ENCODE assay signal across 1 cellular context in the genomic region with DNA sequence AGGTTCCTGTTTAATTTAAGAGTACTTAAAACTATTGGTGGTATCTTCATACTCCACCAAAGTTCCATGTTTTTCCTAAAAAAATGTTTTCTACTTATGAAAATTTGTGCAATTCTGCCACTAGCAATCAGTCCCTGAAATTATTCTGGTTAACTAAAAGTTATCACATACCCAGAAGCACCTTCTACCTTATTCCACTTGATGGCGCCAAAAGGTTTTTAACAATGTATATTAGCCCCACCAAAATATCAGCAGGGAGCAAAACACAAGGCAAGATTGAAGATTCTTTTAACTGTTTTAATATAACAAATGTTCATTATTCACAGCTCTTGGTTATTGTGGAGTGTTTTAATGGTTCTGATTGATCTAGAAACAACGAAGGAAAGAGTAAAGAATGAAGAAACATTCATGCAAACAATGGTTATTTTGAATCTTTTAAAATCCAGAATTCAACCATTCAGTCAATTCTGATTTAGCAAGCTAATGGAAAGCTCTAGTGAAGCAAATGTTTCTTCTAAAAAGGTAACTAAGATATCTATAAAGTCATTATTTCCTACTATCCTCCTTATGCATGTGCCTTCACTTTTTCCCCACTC.
TF ChIP-seq lines count a peak whose summit lies in the region.

No MANE protein-coding gene starts in this region.

TF ChIP-seq in GM12878, 131 proteins besides CTCF, POLR2A, EP300 and RAD21 (continued from another document):
- TF ChIP-seq, protein P1, sequence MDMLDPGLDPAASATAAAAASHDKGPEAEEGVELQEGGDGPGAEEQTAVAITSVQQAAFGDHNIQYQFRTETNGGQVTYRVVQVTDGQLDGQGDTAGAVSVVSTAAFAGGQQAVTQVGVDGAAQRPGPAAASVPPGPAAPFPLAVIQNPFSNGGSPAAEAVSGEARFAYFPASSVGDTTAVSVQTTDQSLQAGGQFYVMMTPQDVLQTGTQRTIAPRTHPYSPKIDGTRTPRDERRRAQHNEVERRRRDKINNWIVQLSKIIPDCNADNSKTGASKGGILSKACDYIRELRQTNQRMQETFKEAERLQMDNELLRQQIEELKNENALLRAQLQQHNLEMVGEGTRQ (IDR thresholded peaks at IDR 0.05; ENCODE audit: borderline replicate concordance, low read depth, low read length), result no peak
